In genomic region chr2:130243359-130243758, GRCh38 we compare ENCODE assay signal across 2 cellular contexts.
TF ChIP-seq lines count a peak whose summit lies in the region.

No MANE protein-coding gene starts in this region.

TF ChIP-seq in HepG2, 621 proteins besides CTCF, POLR2A, EP300 and RAD21:
- peak; percentile 37; the same call in 1 of the 2 replicates for TF ChIP-seq CEBPB (IDR thresholded peaks at IDR 0.05; ENCODE audit: borderline replicate concordance, low read depth, low read length)
- TF ChIP-seq CHD4 (IDR thresholded peaks at IDR 0.05; ENCODE audit: borderline replicate concordance, low read length): no peak
TF ChIP-seq in HepG2: peak in this region for 1.

TF ChIP-seq in K562, 482 proteins besides CTCF, POLR2A, EP300 and RAD21:
- TF ChIP-seq CEBPG (CRISPR knock-in tag; IDR thresholded peaks at IDR 0.05) (no peak), CEBPG (tag; conservative IDR thresholded peaks at IDR 0.05 in 1 of 2, IDR thresholded peaks at IDR 0.05 in 1 of 2) (peak; percentile 21 to 88; a peak in 2 of 4 replicates), ZNF217 (CRISPR knock-in tag; IDR thresholded peaks at IDR 0.05) (no peak), CEBPB (tag; IDR thresholded peaks at IDR 0.05) (peak; percentile 45)
TF ChIP-seq in K562: peak in this region for 2.
